Comparison of ENCODE assay signal across 1 cellular context in genomic region chr2:63326473-63326872, GRCh38.
TF ChIP-seq lines count a peak whose summit lies in the region.

No MANE protein-coding gene starts in this region.

TF ChIP-seq in HepG2, 621 proteins besides CTCF, POLR2A, EP300 and RAD21 (continued from another document):
- TF ChIP-seq, protein P1, sequence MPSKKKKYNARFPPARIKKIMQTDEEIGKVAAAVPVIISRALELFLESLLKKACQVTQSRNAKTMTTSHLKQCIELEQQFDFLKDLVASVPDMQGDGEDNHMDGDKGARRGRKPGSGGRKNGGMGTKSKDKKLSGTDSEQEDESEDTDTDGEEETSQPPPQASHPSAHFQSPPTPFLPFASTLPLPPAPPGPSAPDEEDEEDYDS (CRISPR knock-in tag; IDR thresholded peaks at IDR 0.05) = no peak
- TF ChIP-seq EZH2 (conservative IDR thresholded peaks at IDR 0.05; ENCODE audit: low read depth, low read length) (no peak), ZNF329 (CRISPR knock-in tag; IDR thresholded peaks at IDR 0.05; ENCODE audit: low read depth) (no peak), BHLHE40 (IDR thresholded peaks at IDR 0.05; ENCODE audit: low read length) (no peak), NFAT5 (CRISPR knock-in tag; IDR thresholded peaks at IDR 0.05) (no peak), ZMAT5 (CRISPR knock-in tag; IDR thresholded peaks at IDR 0.05; ENCODE audit: borderline replicate concordance, low read depth) (no peak), HOXA3 (CRISPR knock-in tag; IDR thresholded peaks at IDR 0.05) (no peak), ZNF563 (CRISPR knock-in tag; IDR thresholded peaks at IDR 0.05) (no peak), ZNF263 (CRISPR knock-in tag; IDR thresholded peaks at IDR 0.05) (no peak), ARID4A (CRISPR knock-in tag; IDR thresholded peaks at IDR 0.05; ENCODE audit: borderline replicate concordance) (no peak), ZNF282 (IDR thresholded peaks at IDR 0.05; ENCODE audit: partially characterized antibody) (peak; percentile 70), PLRG1 (conservative IDR thresholded peaks at IDR 0.05) (0 out of 2 replicates have a peak, but pooled peaks have one; percentile 56), ZFP36L2 (CRISPR knock-in tag; IDR thresholded peaks at IDR 0.05) (no peak), RNF2 (conservative IDR thresholded peaks at IDR 0.05; ENCODE audit: low read depth) (no peak), KDM1A (CRISPR knock-in tag; IDR thresholded peaks at IDR 0.05) (no peak), ARNT (IDR thresholded peaks at IDR 0.05) (0 out of 2 replicates have a peak, but pooled peaks have one; percentile 72), FOXA1 (IDR thresholded peaks at IDR 0.05) (0 out of 2 replicates have a peak, but pooled peaks have one; percentile 22), FOXA1 (CRISPR knock-in tag; IDR thresholded peaks at IDR 0.05) (no peak)
- TF ChIP-seq, protein P2, sequence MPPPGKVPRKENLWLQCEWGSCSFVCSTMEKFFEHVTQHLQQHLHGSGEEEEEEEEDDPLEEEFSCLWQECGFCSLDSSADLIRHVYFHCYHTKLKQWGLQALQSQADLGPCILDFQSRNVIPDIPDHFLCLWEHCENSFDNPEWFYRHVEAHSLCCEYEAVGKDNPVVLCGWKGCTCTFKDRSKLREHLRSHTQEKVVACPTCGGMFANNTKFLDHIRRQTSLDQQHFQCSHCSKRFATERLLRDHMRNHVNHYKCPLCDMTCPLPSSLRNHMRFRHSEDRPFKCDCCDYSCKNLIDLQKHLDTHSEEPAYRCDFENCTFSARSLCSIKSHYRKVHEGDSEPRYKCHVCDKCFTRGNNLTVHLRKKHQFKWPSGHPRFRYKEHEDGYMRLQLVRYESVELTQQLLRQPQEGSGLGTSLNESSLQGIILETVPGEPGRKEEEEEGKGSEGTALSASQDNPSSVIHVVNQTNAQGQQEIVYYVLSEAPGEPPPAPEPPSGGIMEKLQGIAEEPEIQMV (CRISPR knock-in tag; IDR thresholded peaks at IDR 0.05; ENCODE audit: low read depth) = no peak
- TF ChIP-seq, protein P3, sequence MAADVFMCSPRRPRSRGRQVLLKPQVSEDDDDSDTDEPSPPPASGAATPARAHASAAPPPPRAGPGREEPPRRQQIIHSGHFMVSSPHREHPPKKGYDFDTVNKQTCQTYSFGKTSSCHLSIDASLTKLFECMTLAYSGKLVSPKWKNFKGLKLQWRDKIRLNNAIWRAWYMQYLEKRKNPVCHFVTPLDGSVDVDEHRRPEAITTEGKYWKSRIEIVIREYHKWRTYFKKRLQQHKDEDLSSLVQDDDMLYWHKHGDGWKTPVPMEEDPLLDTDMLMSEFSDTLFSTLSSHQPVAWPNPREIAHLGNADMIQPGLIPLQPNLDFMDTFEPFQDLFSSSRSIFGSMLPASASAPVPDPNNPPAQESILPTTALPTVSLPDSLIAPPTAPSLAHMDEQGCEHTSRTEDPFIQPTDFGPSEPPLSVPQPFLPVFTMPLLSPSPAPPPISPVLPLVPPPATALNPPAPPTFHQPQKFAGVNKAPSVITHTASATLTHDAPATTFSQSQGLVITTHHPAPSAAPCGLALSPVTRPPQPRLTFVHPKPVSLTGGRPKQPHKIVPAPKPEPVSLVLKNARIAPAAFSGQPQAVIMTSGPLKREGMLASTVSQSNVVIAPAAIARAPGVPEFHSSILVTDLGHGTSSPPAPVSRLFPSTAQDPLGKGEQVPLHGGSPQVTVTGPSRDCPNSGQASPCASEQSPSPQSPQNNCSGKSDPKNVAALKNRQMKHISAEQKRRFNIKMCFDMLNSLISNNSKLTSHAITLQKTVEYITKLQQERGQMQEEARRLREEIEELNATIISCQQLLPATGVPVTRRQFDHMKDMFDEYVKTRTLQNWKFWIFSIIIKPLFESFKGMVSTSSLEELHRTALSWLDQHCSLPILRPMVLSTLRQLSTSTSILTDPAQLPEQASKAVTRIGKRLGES (CRISPR knock-in tag; IDR thresholded peaks at IDR 0.05; ENCODE audit: borderline replicate concordance) = no peak
- TF ChIP-seq, protein P4, sequence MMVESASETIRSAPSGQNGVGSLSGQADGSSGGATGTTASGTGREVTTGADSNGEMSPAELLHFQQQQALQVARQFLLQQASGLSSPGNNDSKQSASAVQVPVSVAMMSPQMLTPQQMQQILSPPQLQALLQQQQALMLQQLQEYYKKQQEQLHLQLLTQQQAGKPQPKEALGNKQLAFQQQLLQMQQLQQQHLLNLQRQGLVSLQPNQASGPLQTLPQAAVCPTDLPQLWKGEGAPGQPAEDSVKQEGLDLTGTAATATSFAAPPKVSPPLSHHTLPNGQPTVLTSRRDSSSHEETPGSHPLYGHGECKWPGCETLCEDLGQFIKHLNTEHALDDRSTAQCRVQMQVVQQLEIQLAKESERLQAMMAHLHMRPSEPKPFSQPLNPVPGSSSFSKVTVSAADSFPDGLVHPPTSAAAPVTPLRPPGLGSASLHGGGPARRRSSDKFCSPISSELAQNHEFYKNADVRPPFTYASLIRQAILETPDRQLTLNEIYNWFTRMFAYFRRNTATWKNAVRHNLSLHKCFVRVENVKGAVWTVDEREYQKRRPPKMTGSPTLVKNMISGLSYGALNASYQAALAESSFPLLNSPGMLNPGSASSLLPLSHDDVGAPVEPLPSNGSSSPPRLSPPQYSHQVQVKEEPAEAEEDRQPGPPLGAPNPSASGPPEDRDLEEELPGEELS (CRISPR knock-in tag; IDR thresholded peaks at IDR 0.05) = no peak
TF ChIP-seq in HepG2: peak in this region for 5.
